ENCODE assay signal across 3 cellular contexts in the genomic region with DNA sequence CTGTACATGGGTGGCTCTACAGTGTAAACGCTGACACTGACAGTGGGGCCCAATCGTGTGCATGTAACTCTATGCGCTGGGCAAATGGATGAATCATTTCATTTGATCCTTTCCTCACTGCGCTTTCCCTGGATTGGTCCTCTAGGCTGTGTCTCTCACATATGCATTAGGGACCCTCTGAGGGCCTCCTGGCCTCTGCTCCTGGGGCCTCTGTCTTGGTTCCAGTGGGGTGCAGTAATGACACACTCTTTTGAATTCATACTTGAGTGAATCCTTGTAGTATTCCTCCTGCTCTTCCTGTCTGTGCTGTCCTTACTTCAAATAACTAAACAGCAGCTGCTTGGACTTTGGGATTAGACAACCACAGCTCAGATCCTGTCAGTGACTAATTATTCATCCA.
TF ChIP-seq lines count a peak whose summit lies in the region.

No MANE protein-coding gene starts in this region.

TF ChIP-seq in SK-N-SH treated with all-trans-retinoic acid at 6 μM for 48 hours, 23 proteins besides CTCF, POLR2A, EP300 and RAD21:
- TF ChIP-seq CREB5 (CRISPR knock-in tag; IDR thresholded peaks at IDR 0.05; ENCODE audit: low read depth), result no peak
- no peak for TF ChIP-seq ZFP3 (CRISPR knock-in tag; IDR thresholded peaks at IDR 0.05)
- no peak for TF ChIP-seq BACH2 (CRISPR knock-in tag; IDR thresholded peaks at IDR 0.05; ENCODE audit: borderline replicate concordance)
- no peak for TF ChIP-seq TCF4 (CRISPR knock-in tag; IDR thresholded peaks at IDR 0.05; ENCODE audit: borderline replicate concordance)
- no peak for TF ChIP-seq ZNF565 (CRISPR knock-in tag; conservative IDR thresholded peaks at IDR 0.05; ENCODE audit: low read depth)
- no peak for TF ChIP-seq SNAI2 (CRISPR knock-in tag; IDR thresholded peaks at IDR 0.05)
- no peak for TF ChIP-seq GLIS3 (CRISPR knock-in tag; IDR thresholded peaks at IDR 0.05)
- no peak for TF ChIP-seq CSRNP3 (CRISPR knock-in tag; IDR thresholded peaks at IDR 0.05)
- no peak for TF ChIP-seq POU6F1 (CRISPR knock-in tag; IDR thresholded peaks at IDR 0.05; ENCODE audit: borderline replicate concordance, low read depth)
- TF ChIP-seq ZNF8 (CRISPR knock-in tag; IDR thresholded peaks at IDR 0.05), result no peak

TF ChIP-seq in SK-N-SH, 30 proteins besides CTCF, POLR2A, EP300 and RAD21 (continued from another document):
- no peak for TF ChIP-seq TEAD4 (IDR thresholded peaks at IDR 0.05; ENCODE audit: borderline replicate concordance, insufficient read depth)
- TF ChIP-seq, protein P1, sequence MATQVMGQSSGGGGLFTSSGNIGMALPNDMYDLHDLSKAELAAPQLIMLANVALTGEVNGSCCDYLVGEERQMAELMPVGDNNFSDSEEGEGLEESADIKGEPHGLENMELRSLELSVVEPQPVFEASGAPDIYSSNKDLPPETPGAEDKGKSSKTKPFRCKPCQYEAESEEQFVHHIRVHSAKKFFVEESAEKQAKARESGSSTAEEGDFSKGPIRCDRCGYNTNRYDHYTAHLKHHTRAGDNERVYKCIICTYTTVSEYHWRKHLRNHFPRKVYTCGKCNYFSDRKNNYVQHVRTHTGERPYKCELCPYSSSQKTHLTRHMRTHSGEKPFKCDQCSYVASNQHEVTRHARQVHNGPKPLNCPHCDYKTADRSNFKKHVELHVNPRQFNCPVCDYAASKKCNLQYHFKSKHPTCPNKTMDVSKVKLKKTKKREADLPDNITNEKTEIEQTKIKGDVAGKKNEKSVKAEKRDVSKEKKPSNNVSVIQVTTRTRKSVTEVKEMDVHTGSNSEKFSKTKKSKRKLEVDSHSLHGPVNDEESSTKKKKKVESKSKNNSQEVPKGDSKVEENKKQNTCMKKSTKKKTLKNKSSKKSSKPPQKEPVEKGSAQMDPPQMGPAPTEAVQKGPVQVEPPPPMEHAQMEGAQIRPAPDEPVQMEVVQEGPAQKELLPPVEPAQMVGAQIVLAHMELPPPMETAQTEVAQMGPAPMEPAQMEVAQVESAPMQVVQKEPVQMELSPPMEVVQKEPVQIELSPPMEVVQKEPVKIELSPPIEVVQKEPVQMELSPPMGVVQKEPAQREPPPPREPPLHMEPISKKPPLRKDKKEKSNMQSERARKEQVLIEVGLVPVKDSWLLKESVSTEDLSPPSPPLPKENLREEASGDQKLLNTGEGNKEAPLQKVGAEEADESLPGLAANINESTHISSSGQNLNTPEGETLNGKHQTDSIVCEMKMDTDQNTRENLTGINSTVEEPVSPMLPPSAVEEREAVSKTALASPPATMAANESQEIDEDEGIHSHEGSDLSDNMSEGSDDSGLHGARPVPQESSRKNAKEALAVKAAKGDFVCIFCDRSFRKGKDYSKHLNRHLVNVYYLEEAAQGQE (IDR thresholded peaks at IDR 0.05; ENCODE audit: low read depth, low read length), result no peak

TF ChIP-seq in H1, 55 proteins besides CTCF, POLR2A, EP300 and RAD21 (continued from another document):
- TF ChIP-seq SIRT6 (IDR thresholded peaks at IDR 0.05; ENCODE audit: low read length) (no peak), RNF2 (IDR thresholded peaks at IDR 0.05; ENCODE audit: borderline replicate concordance, low read depth, low read length, missing control alignments, poor library complexity, severe bottlenecking) (no peak), TCF12 (IDR thresholded peaks at IDR 0.05; ENCODE audit: low read depth, low read length) (no peak), BACH1 (IDR thresholded peaks at IDR 0.05; ENCODE audit: low read length) (no peak), USF2 (IDR thresholded peaks at IDR 0.05; ENCODE audit: low read length) (no peak), GABPA (IDR thresholded peaks at IDR 0.05; ENCODE audit: borderline replicate concordance, insufficient read depth, low read length) (no peak), MAX (IDR thresholded peaks at IDR 0.05) (no peak), TBP (IDR thresholded peaks at IDR 0.05; ENCODE audit: low read depth, low read length) (no peak), BCL11A (IDR thresholded peaks at IDR 0.05; ENCODE audit: low read depth in 2 of 2, low read length in 2 of 2) (no peak), GTF2F1 (IDR thresholded peaks at IDR 0.05; ENCODE audit: borderline replicate concordance, low read depth, low read length) (no peak), TAF1 (IDR thresholded peaks at IDR 0.05; ENCODE audit: low read depth, low read length) (no peak), PHF8 (conservative IDR thresholded peaks at IDR 0.05; ENCODE audit: low read depth, low read length) (no peak)
